ENCODE assay signal across 33 cellular contexts in the genomic region with DNA sequence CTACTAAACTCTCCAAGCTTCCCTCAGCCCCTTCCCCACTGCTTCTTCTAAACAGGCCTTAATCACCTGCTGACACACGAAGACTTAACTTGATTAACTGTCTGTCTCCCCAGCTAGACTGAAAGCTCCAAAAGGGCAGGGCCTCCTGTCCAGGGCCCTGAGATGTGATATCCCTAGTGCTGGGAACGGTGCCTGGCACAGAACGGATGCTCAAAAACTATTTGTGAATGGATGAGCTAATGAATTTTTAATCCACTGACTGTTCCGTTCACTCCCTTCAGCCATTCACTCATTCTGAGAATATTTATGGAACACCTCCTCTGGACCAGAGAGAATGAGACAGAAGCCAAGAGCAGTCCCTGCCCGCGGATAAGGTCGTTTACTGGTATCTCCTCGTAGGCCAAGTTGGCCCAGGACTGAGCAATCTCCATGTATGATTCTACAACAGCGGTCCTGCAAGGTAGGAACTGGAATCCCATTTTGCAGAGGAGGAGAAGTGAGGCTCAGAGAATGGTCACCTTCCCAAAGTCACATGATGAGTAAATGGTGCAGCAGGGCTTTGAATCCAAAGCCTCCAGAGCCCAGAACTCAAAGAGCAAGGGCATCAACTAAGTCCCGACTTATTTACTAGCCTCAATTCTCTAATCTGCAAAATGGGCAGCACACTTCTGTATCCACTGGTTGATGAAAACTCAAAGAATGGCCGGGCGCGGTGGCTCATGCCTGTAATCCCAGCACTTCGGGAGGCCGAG. TPM values are rescaled to one million over a fixed set of nuclear protein-coding genes. Genes with fewer than 3 reads are reported as not detected.
"Had no signal": no experiment of that assay in that cellular context is flagged by ENCODE, and none has a peak within 500 bp of the region (broad histone marks: within the 10 kb centered on the region; RNA-seq: fewer than 3 reads in every experiment).

No MANE protein-coding gene starts in this region.

- H3K9me3 ChIP-seq: thyroid gland had no signal

- DNase-seq: activated CD4-positive, alpha-beta memory T cell treated with anti-CD3 and anti-CD28 coated beads, Interleukin-2, amount 10 ng/mL, durations not matched to agents 7 days and 5 days; activated CD4-positive, alpha-beta T cell treated with anti-CD3 and anti-CD28 coated beads, Interleukin-2, amount 10 ng/mL, durations not matched to agents 24 days and 14 days; activated CD8-positive, alpha-beta memory T cell treated with anti-CD3 and anti-CD28 coated beads, Interleukin-2, amount 10 ng/mL, durations not matched to agents 7 days and 5 days; activated effector memory CD4-positive, alpha-beta T cell treated with anti-CD3 and anti-CD28 coated beads, Interleukin-2, amount 50 U/mL, for 16 hours; activated naive CD4-positive, alpha-beta T cell treated with anti-CD3 and anti-CD28 coated beads, Interleukin-2, amount 10 ng/mL, durations not matched to agents 7 days and 5 days; activated T-cell treated with anti-CD3 and anti-CD28 coated beads for 4 hours; amygdala; cortex of kidney; effector CD4-positive, alpha-beta T cell; erythroblast; foreskin fibroblast; hypothalamus; occipital lobe; posterior cingulate gyrus; stimulated activated CD4-positive, alpha-beta T cell treated with anti-CD3 and anti-CD28 coated beads, Interleukin-12 subunit alpha, Interleukin-12 subunit beta, amount 100 ng/mL, for 4 hours; stimulated activated CD4-positive, alpha-beta T cell treated with anti-CD3 and anti-CD28 coated beads, Interleukin-4, amount 100 ng/mL, for 4 hours; substantia nigra; T-cell; thyroid gland had no signal

- H3K27me3 Mint-ChIP-seq: memory B cell had no signal

- H3K4me3 Mint-ChIP-seq: activated CD4-positive, alpha-beta memory T cell treated with anti-CD3 and anti-CD28 coated beads, Interleukin-2, amount 10 ng/mL, durations not matched to agents 7 days and 5 days; activated CD4-positive, alpha-beta T cell treated with anti-CD3 and anti-CD28 coated beads, Interleukin-2, amount 10 ng/mL, durations not matched to agents 24 days and 14 days; activated CD8-positive, alpha-beta memory T cell treated with anti-CD3 and anti-CD28 coated beads, Interleukin-2, amount 10 ng/mL, durations not matched to agents 7 days and 5 days; activated naive CD4-positive, alpha-beta T cell treated with anti-CD3 and anti-CD28 coated beads, Interleukin-2, amount 10 ng/mL, durations not matched to agents 7 days and 5 days; memory B cell; stimulated activated naive CD8-positive, alpha-beta T cell treated with anti-CD3 and anti-CD28 coated beads, Interleukin-15, Interleukin-2, amounts not matched to agents 100 ng/mL and 50 ng/mL, for 24 hours; T-cell; T-helper 2 cell treated with Interferon-gamma antibody and Interleukin-4, amounts not matched to agents 5 μg/mL and 100 μg/mL, for 36 hours had no signal

- ATAC-seq: activated CD4-positive, CD25-positive, alpha-beta regulatory T cell treated with anti-CD3 and anti-CD28 coated beads, Interleukin-2, amount 50 U/mL, for 24 hours; activated CD8-positive, alpha-beta memory T cell treated with anti-CD3 and anti-CD28 coated beads, Interleukin-2, amount 10 ng/mL, durations not matched to agents 7 days and 5 days; T-cell had no signal

- H3K27ac Mint-ChIP-seq: activated CD4-positive, alpha-beta memory T cell treated with anti-CD3 and anti-CD28 coated beads, Interleukin-2, amount 10 ng/mL, durations not matched to agents 7 days and 5 days; activated CD4-positive, alpha-beta T cell treated with anti-CD3 and anti-CD28 coated beads, Interleukin-2, amount 10 ng/mL, durations not matched to agents 24 days and 14 days; activated CD8-positive, alpha-beta memory T cell treated with anti-CD3 and anti-CD28 coated beads, Interleukin-2, amount 10 ng/mL, durations not matched to agents 7 days and 5 days; activated naive CD4-positive, alpha-beta T cell treated with anti-CD3 and anti-CD28 coated beads, Interleukin-2, amount 10 ng/mL, durations not matched to agents 7 days and 5 days; memory B cell; stimulated activated naive CD8-positive, alpha-beta T cell treated with anti-CD3 and anti-CD28 coated beads, Interleukin-15, Interleukin-2, amounts not matched to agents 100 ng/mL and 50 ng/mL, for 24 hours; T-cell; T-helper 2 cell treated with Interferon-gamma antibody and Interleukin-4, amounts not matched to agents 5 μg/mL and 100 μg/mL, for 36 hours had no signal

- H3K27ac ChIP-seq: thyroid gland, VCaP had no signal

- H3K27me3 ChIP-seq: thyroid gland had no signal

- H3K4me3 ChIP-seq: thyroid gland had no signal

- H3K9me3 Mint-ChIP-seq: activated CD4-positive, alpha-beta memory T cell treated with anti-CD3 and anti-CD28 coated beads, Interleukin-2, amount 10 ng/mL, durations not matched to agents 7 days and 5 days; activated CD4-positive, alpha-beta T cell treated with anti-CD3 and anti-CD28 coated beads, Interleukin-2, amount 10 ng/mL, durations not matched to agents 24 days and 14 days; activated naive CD4-positive, alpha-beta T cell treated with anti-CD3 and anti-CD28 coated beads, Interleukin-2, amount 10 ng/mL, durations not matched to agents 7 days and 5 days; memory B cell; stimulated activated naive CD8-positive, alpha-beta T cell treated with anti-CD3 and anti-CD28 coated beads, Interleukin-15, Interleukin-2, amounts not matched to agents 100 ng/mL and 50 ng/mL, for 24 hours; T-cell; T-helper 2 cell treated with Interferon-gamma antibody and Interleukin-4, amounts not matched to agents 5 μg/mL and 100 μg/mL, for 36 hours had no signal

RNA-seq across cellular contexts. Expression of a gene that starts 20.2 kb away (rescaled TPM):
- polyA plus RNA-seq: neural cell had no signal

RNA-seq across cellular contexts. Expression of a gene that starts 25.9 kb away (rescaled TPM):
- total RNA-seq: bronchial epithelial cell, cerebellum, urinary bladder had no signal
- polyA plus RNA-seq: fibroblast of lung, liver, neural cell, urinary bladder had no signal

RNA-seq across cellular contexts. Expression of a gene that starts 56.0 kb away (rescaled TPM):
- total RNA-seq: activated CD4-positive, alpha-beta memory T cell treated with anti-CD3 and anti-CD28 coated beads, Interleukin-2, amount 10 ng/mL, durations not matched to agents 7 days and 5 days; activated CD4-positive, alpha-beta T cell treated with anti-CD3 and anti-CD28 coated beads, Interleukin-2, amount 10 ng/mL, durations not matched to agents 24 days and 14 days; activated CD8-positive, alpha-beta memory T cell treated with anti-CD3 and anti-CD28 coated beads, Interleukin-2, amount 10 ng/mL, durations not matched to agents 7 days and 5 days; bronchial epithelial cell; cerebellum; fibroblast of lung; liver; mononuclear cell; myocyte; occipital lobe; renal cortical epithelial cell; T-cell; thyroid gland; urinary bladder had no signal
- polyA plus RNA-seq: fibroblast of lung, liver, neural cell, urinary bladder had no signal
